8 cellular contexts compared by ENCODE assay signal in the genomic region with DNA sequence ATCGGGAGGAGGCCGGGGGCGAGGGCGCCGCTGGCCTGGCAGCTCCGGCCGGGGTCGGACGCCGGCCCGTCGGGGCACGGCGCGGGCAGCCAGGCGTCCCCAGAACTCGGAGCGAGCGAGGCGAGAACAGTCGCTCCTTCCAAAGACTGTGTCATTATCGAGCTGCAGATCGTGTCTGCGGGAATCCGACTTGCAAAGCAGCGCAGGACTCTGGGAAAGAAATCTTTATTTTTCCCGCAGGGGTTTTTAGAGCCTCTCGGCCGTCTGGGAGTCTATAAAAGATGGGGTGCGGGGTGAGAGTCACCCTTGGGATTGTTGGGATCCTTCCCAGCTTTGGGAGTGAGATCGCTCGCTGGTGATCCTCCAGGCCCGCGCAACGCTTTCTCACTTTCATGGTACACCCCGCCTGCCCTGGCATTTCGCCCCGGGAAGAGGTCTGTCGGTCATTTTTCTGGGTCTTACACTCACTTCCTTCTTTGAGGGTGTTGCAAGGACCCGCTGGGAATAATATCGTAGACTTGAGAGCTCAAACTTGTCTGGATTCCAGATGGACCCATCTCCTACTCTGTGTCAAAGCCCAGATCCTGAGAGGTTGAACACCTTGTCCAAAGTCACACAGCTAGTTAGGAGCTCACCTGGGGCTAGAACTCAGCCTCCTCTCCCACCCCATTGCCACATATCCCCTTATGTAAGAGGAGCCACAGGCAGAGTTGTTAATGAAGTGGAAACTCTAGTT. TPM values are rescaled to one million over a fixed set of nuclear protein-coding genes. Genes with fewer than 3 reads are reported as not detected.
DNase-seq lines count a peak whose midpoint lies in the region; ATAC-seq, FAIRE-seq and TF ChIP-seq lines count a peak whose summit lies in the region.

No MANE protein-coding gene starts in this region.

- ATAC-seq in stimulated activated naive B cell treated with anti-CD40 and anti-IgM and Interleukin-4, amounts not matched to agents 10 μg/mL and 1 μg/mL and 100 μg/mL, for 72 hours (replicated peaks): no peak
- ATAC-seq in GM19351 (IDR thresholded peaks at IDR 0.05; ENCODE audit: unreplicated experiment): no peak

- H3K36me3 Mint-ChIP-seq in stimulated activated naive B cell treated with anti-CD40 and anti-IgM and Interleukin-4, amounts not matched to agents 10 μg/mL and 1 μg/mL and 100 μg/mL, for 72 hours: peaks cover 1 to 8% of the 10 kb centered on the region in 2 donors

- no peak for TF ChIP-seq POLR2A in GM12892 (IDR thresholded peaks at IDR 0.05; ENCODE audit: low read depth, low read length)

- no peak for FAIRE-seq in GM12892 (lab: Jason Lieb, UNC)

- peak overlapping the region; percentile 96 for H3K27ac ChIP-seq in layer of hippocampus (ENCODE audit: low read depth, low read length)

- H3K27ac Mint-ChIP-seq in stimulated activated naive B cell treated with anti-CD40 and anti-IgM and Interleukin-4, amounts not matched to agents 10 μg/mL and 1 μg/mL and 100 μg/mL, for 72 hours: no peak overlapping the region

- no peak for TF ChIP-seq CTCF in GM06990 (IDR thresholded peaks at IDR 0.05; ENCODE audit: insufficient read depth, low read length, poor library complexity, severe bottlenecking)

- H3K9me3 Mint-ChIP-seq in stimulated activated naive B cell treated with anti-CD40 and anti-IgM and Interleukin-4, amounts not matched to agents 10 μg/mL and 1 μg/mL and 100 μg/mL, for 72 hours: no peaks in the 10 kb centered on the region

- peak overlapping the region; percentile 39 to 92 for H3K4me3 Mint-ChIP-seq in stimulated activated naive B cell treated with anti-CD40 and anti-IgM and Interleukin-4, amounts not matched to agents 10 μg/mL and 1 μg/mL and 100 μg/mL, for 72 hours

- peak overlapping the region; percentile 99 for H3K4me3 ChIP-seq in GM06990 (replicated peaks; ENCODE audit: low read depth, low read length)

- no peak for DNase-seq in GM06990 (ENCODE audit: extremely low read depth, insufficient read length)
- DNase-seq in NOMO-1 (lab: John Stamatoyannopoulos, UW; ENCODE audit: unreplicated experiment in 2 of 2): peak; percentile 6 to 35
- DNase-seq in cerebellar cortex (ENCODE audit: low spot score): peak; percentile 47
- no peak for DNase-seq in stimulated activated naive B cell treated with anti-CD40 and anti-IgM and Interleukin-4, amounts not matched to agents 10 μg/mL and 1 μg/mL and 100 μg/mL, for 72 hours
- no peak for DNase-seq in NCI-H2171 treated with DMSO at 0.1 percent for 48 hours (lab: John Stamatoyannopoulos, UW)
- DNase-seq in GM12892 (ENCODE audit: insufficient read length): no peak

- H3K4me1 Mint-ChIP-seq in stimulated activated naive B cell treated with anti-CD40 and anti-IgM and Interleukin-4, amounts not matched to agents 10 μg/mL and 1 μg/mL and 100 μg/mL, for 72 hours: peaks cover 16 to 37% of the 10 kb centered on the region in 2 donors

- peaks cover 22 to 29% of the 10 kb centered on the region in 2 donors for H3K27me3 Mint-ChIP-seq in stimulated activated naive B cell treated with anti-CD40 and anti-IgM and Interleukin-4, amounts not matched to agents 10 μg/mL and 1 μg/mL and 100 μg/mL, for 72 hours

- H3K27me3 ChIP-seq in GM06990 (replicated peaks; ENCODE audit: control insufficient read depth, insufficient read depth, low read length) (peaks cover 6% of the 10 kb centered on the region), layer of hippocampus (ENCODE audit: control insufficient read depth, insufficient read depth, low read length) (no peaks in the 10 kb centered on the region)

- no peaks in the 10 kb centered on the region for H3K36me3 ChIP-seq in GM06990 (ENCODE audit: control insufficient read depth, insufficient read depth, low read length)

RNA-seq across cellular contexts. Expression of gene UBTD1, which starts 1.0 kb away (rescaled TPM):
- 0.55 TPM for polyA plus RNA-seq in GM12892 (2012; ENCODE audit: missing spikeins)

RNA-seq across cellular contexts. Expression of gene MMS19, which starts 1.5 kb away (rescaled TPM):
- 53.0 TPM for polyA plus RNA-seq in GM12892 (2012; ENCODE audit: missing spikeins)

RNA-seq across cellular contexts. Expression of gene ZDHHC16, which starts 53.8 kb away (rescaled TPM):
- 21.8 TPM for polyA plus RNA-seq in GM12892 (2012; ENCODE audit: missing spikeins)

RNA-seq across cellular contexts. Expression of gene EXOSC1, which starts 53.9 kb away (rescaled TPM):
- polyA plus RNA-seq in GM12892 (2012; ENCODE audit: missing spikeins): 63.1 TPM

Comparison
In these comparisons a context has a peak if more than half of its experiments do, and no peak if none do; other contexts are left out.
1. DNase-seq: peak in NOMO-1 (2 of 2) and cerebellar cortex (single experiment); none in GM06990 (single experiment), stimulated activated naive B cell treated with anti-CD40 and anti-IgM and Interleukin-4, amounts not matched to agents 10 μg/mL and 1 μg/mL and 100 μg/mL, for 72 hours (single experiment), NCI-H2171 treated with DMSO at 0.1 percent for 48 hours (single experiment) and GM12892 (single experiment).